ENCODE assay signal across 17 cellular contexts in the genomic region with DNA sequence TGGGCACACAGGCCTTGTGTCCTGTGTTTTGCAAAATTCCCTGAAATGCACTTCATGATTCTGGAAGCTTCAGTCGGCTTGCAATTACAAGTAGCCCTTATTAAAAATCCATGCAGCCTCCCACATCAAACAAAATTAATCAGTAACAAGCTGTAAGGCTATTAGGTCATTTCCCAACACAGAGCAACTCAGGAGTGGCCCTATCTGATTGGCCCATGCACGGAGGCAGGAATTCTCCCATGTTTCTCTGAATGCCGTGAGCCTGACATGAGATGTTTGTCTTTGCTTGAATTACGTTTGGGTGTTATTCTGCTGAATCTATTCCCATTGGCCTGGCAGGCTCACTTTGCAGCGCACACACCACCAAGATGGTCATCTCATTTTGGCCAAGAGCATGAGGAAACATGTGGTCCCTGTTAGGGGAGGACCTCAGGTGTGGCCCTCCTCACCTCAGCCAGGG. TPM values are rescaled to one million over a fixed set of nuclear protein-coding genes. Genes with fewer than 3 reads are reported as not detected.
A peak's percentile ranks its signal among the peaks of the same experiment; 100 is the strongest.
DNase-seq lines count a peak whose midpoint lies in the region; ATAC-seq and TF ChIP-seq lines count a peak whose summit lies in the region.
"Had no signal": no experiment of that assay in that cellular context is flagged by ENCODE, and none has a peak within 500 bp of the region (broad histone marks: within the 10 kb centered on the region; RNA-seq: fewer than 3 reads in every experiment).

No MANE protein-coding gene starts in this region.

- no peak overlapping the region for H2BK12ac ChIP-seq in trophoblast cell (ENCODE audit: low read length)

- H4K20me1 ChIP-seq in osteoblast (ENCODE audit: insufficient read depth, low read length) = no peaks in the 10 kb centered on the region

- peak; percentile 53 for DNase-seq in Calu3
- peak; percentile 24 for DNase-seq in brain microvascular endothelial cell
- DNase-seq in left colon = peak in 1 of 2 donors; percentile 71
- peak; percentile 73 for DNase-seq in osteoblast (ENCODE audit: insufficient read length, low spot score, missing footprints)
- no peak for DNase-seq in DMS53 (lab: John Stamatoyannopoulos, UW)
- no peak for DNase-seq in trophoblast cell
- DNase-seq: activated gamma-delta T cell; anterior cingulate cortex; NCI-H1694 treated with DMSO at 0.1 percent for 48 hours; NCI-H524; stimulated activated CD4-positive, alpha-beta T cell treated with anti-CD3 and anti-CD28 coated beads, Interleukin-15, amount 100 ng/mL, for 24 hours had no signal

- H3K4me2 ChIP-seq in osteoblast (ENCODE audit: insufficient read depth, low read length) = no peak overlapping the region
- no peak overlapping the region for H3K4me2 ChIP-seq in trophoblast cell (ENCODE audit: low read length)

- H4K12ac ChIP-seq in trophoblast cell (ENCODE audit: low read depth, low read length) = no peak overlapping the region

- intact Hi-C loops in Calu3 (cut with micrococcal nuclease; ENCODE audit: unreplicated experiment) (loop anchor here (10.0 kb wide), 2 partner anchors 178 to 548 kb away; a partner anchor contains a TSS), left colon (cut with DNase I, micrococcal nuclease) (no loop called here)

- H3K4me1 ChIP-seq in osteoblast (ENCODE audit: insufficient read depth, low read length) (no peaks in the 10 kb centered on the region), trophoblast cell (ENCODE audit: control insufficient read depth in 1 of 2, insufficient read depth in 2 of 2, low read length in 2 of 2) (peaks cover 0 to 2% of the 10 kb centered on the region in 2 experiments)

- in situ Hi-C loops in brain microvascular endothelial cell (cut with HindIII; ENCODE audit: low pct_ligation_motif_present, low sequenced_read_pairs) = no loop called here

- H2AFZ ChIP-seq in osteoblast (ENCODE audit: low read length) = no peak overlapping the region
- H2AFZ ChIP-seq in trophoblast cell (ENCODE audit: insufficient read depth, low read length, poor library complexity) = no peak overlapping the region

- H2BK120ac ChIP-seq in trophoblast cell (ENCODE audit: insufficient read depth, low read length, poor library complexity) = no peak overlapping the region

- H3K27ac Mint-ChIP-seq in Calu3 (ENCODE audit: unreplicated experiment) = no peak overlapping the region
- H3K27ac Mint-ChIP-seq: T-helper 2 cell treated with Interferon-gamma antibody and Interleukin-4, amounts not matched to agents 5 μg/mL and 100 μg/mL, for 36 hours had no signal

- CTCF ChIA-PET in Calu3 (lab: Charles Lee) = no interaction called here

- no peak overlapping the region for H3K4ac ChIP-seq in trophoblast cell (ENCODE audit: low read depth, low read length)

- H4K8ac ChIP-seq in trophoblast cell (ENCODE audit: low read depth, low read length) = no peak overlapping the region

- H2AK5ac ChIP-seq in trophoblast cell (ENCODE audit: low read length) = no peak overlapping the region

- no peak overlapping the region for H3K23ac ChIP-seq in trophoblast cell (ENCODE audit: low read length)

- BruUV-seq in Calu3 (replicated peaks; lab: Mats Ljungman, UMichigan) = no TSS peak

- H3K9me3 ChIP-seq in osteoblast (ENCODE audit: low read depth, low read length) (peaks cover 6% of the 10 kb centered on the region), trophoblast cell (ENCODE audit: insufficient read depth, low read depth, low read length) (peaks cover 4% of the 10 kb centered on the region)

- no peak overlapping the region for H3K9ac ChIP-seq in trophoblast cell (ENCODE audit: low read length)

- no peak overlapping the region for H3K4me3 ChIP-seq in brain microvascular endothelial cell (ENCODE audit: low read depth, low read length)
- no peak overlapping the region for H3K4me3 ChIP-seq in osteoblast (ENCODE audit: insufficient read depth, low read length)
- H3K4me3 ChIP-seq in trophoblast cell (ENCODE audit: low read depth, low read length) = no peak overlapping the region

- peaks cover 14% of the 10 kb centered on the region for H3K36me3 Mint-ChIP-seq in Calu3 (ENCODE audit: insufficient read depth, unreplicated experiment)

- H4K91ac ChIP-seq in trophoblast cell (ENCODE audit: low read depth, low read length) = no peak overlapping the region

- H3K14ac ChIP-seq in trophoblast cell (ENCODE audit: low read length) = no peak overlapping the region

- ATAC-seq in left colon = peak; percentile 54
- no peak for ATAC-seq in GM18498 (IDR thresholded peaks at IDR 0.05; ENCODE audit: unreplicated experiment)
- ATAC-seq in HG03442 (IDR thresholded peaks at IDR 0.05; ENCODE audit: unreplicated experiment) = no peak
- ATAC-seq: activated CD4-positive, CD25-positive, alpha-beta regulatory T cell treated with anti-CD3 and anti-CD28 coated beads, Interleukin-2, amount 50 U/mL, for 24 hours had no signal

- TF ChIP-seq CTCF in Calu3 (IDR thresholded peaks at IDR 0.05; ENCODE audit: unreplicated experiment) (no peak), brain microvascular endothelial cell (IDR thresholded peaks at IDR 0.05; ENCODE audit: low read depth, low read length, missing control alignments) (no peak), osteoblast (IDR thresholded peaks at IDR 0.05; ENCODE audit: extremely low read depth, low read depth, low read length) (no peak)

- peaks cover 30% of the 10 kb centered on the region for H3K4me1 Mint-ChIP-seq in Calu3 (ENCODE audit: low read depth, unreplicated experiment)

- H3K36me3 ChIP-seq in brain microvascular endothelial cell (replicated peaks) (no peaks in the 10 kb centered on the region), osteoblast (ENCODE audit: insufficient read depth, low read length) (no peaks in the 10 kb centered on the region), trophoblast cell (ENCODE audit: control insufficient read depth in 1 of 2, insufficient read depth in 2 of 2, low read length in 2 of 2) (no peaks in the 10 kb centered on the region)

- H3K4me3 Mint-ChIP-seq in Calu3 (ENCODE audit: low read depth, unreplicated experiment) = no peak overlapping the region
- H3K4me3 Mint-ChIP-seq: T-helper 2 cell treated with Interferon-gamma antibody and Interleukin-4, amounts not matched to agents 5 μg/mL and 100 μg/mL, for 36 hours had no signal

- peaks cover 91% of the 10 kb centered on the region for H3K27me3 Mint-ChIP-seq in Calu3 (ENCODE audit: unreplicated experiment)

- peaks cover 3% of the 10 kb centered on the region for H3K9me3 Mint-ChIP-seq in Calu3 (ENCODE audit: low read depth, unreplicated experiment)
- H3K9me3 Mint-ChIP-seq: T-helper 2 cell treated with Interferon-gamma antibody and Interleukin-4, amounts not matched to agents 5 μg/mL and 100 μg/mL, for 36 hours had no signal

- no peaks in the 10 kb centered on the region for H3K79me1 ChIP-seq in trophoblast cell (ENCODE audit: low read length)

- H3K79me2 ChIP-seq in osteoblast (ENCODE audit: insufficient read depth, low read length) (no peaks in the 10 kb centered on the region), trophoblast cell (ENCODE audit: control insufficient read depth, insufficient read depth, low read length, poor library complexity) (no peaks in the 10 kb centered on the region)

- peaks cover 2% of the 10 kb centered on the region for H3K27me3 ChIP-seq in brain microvascular endothelial cell (replicated peaks)
- peaks cover 27% of the 10 kb centered on the region for H3K27me3 ChIP-seq in osteoblast (ENCODE audit: insufficient read depth, low read length)
- no peaks in the 10 kb centered on the region for H3K27me3 ChIP-seq in trophoblast cell (ENCODE audit: insufficient read depth, low read length)

- H3K27ac ChIP-seq in brain microvascular endothelial cell (no peak overlapping the region), osteoblast (ENCODE audit: low read depth, low read length) (no peak overlapping the region), trophoblast cell (ENCODE audit: low read depth, low read length) (no peak overlapping the region)

- WGBS in trophoblast cell (ENCODE audit: extremely low coverage, insufficient coverage, insufficient read length) = no CpG with 5 or more reads among the region's 5 CpGs

- H2BK5ac ChIP-seq in trophoblast cell (ENCODE audit: low read depth, low read length, poor library complexity) = no peak overlapping the region

- H3K18ac ChIP-seq in trophoblast cell (ENCODE audit: low read length) = no peak overlapping the region

RNA-seq across cellular contexts. Expression of a gene that starts 36.9 kb away (rescaled TPM):
- total RNA-seq in Calu3 (2022) (not detected in 2 replicates), left colon (under 1 TPM in 1 of 2 donors, not detected in 1; 0.92 TPM), osteoblast (not detected in 2 replicates)
- polyA plus RNA-seq in trophoblast cell (2013) = not detected in 2 replicates
- total RNA-seq: myocyte had no signal
- polyA plus RNA-seq: AG04450 had no signal

Comparison
In these comparisons a context has a peak if more than half of its experiments do, and no peak if none do; other contexts are left out.
1. DNase-seq: peak in Calu3 (single experiment), brain microvascular endothelial cell (single experiment) and osteoblast (single experiment); none in DMS53 (single experiment) and trophoblast cell (0 of 2).